ENCODE assay signal across 15 cellular contexts in genomic region chr3:56826831-56827722, GRCh38. TPM values are rescaled to one million over a fixed set of nuclear protein-coding genes. Genes with fewer than 3 reads are reported as not detected.
DNase-seq lines count a peak whose midpoint lies in the region; ATAC-seq and TF ChIP-seq lines count a peak whose summit lies in the region.
"Had no signal": no experiment of that assay in that cellular context is flagged by ENCODE, and none has a peak within 500 bp of the region (broad histone marks: within the 10 kb centered on the region; RNA-seq: fewer than 3 reads in every experiment).

No MANE protein-coding gene starts in this region.

- no peaks in the 10 kb centered on the region for H4K20me1 ChIP-seq in BLaER1 treated with 17β-estradiol and CSF1 and Interleukin-3, amounts not matched to agents 10 nM and 100 nM
- H4K20me1 ChIP-seq in PC-3 (ENCODE audit: low read length): no peaks in the 10 kb centered on the region

- H3K36me3 ChIP-seq in BLaER1 treated with 17β-estradiol and CSF1 and Interleukin-3, amounts not matched to agents 10 nM and 100 nM: no peaks in the 10 kb centered on the region
- H3K36me3 ChIP-seq in PC-3 (ENCODE audit: low read depth, low read length) (no peaks in the 10 kb centered on the region), prostate gland (no peaks in the 10 kb centered on the region)
- H3K36me3 ChIP-seq: colonic mucosa, left ventricle myocardium inferior, SJSA1 had no signal

- H3K27me3 Mint-ChIP-seq in CD14-positive monocyte (ENCODE audit: low read depth in 3 of 3): peaks cover 13 to 14% (median 14%) of the 10 kb centered on the region in 3 donors

- no peak overlapping the region for H3K4me3 ChIP-seq in BLaER1 treated with 17β-estradiol and CSF1 and Interleukin-3, amounts not matched to agents 10 nM and 100 nM
- H3K4me3 ChIP-seq in PC-3 (ENCODE audit: low read length) (no peak overlapping the region), choroid plexus epithelial cell (ENCODE audit: low read depth, low read length) (no peak overlapping the region), prostate gland (no peak overlapping the region)
- H3K4me3 ChIP-seq: colonic mucosa, left ventricle myocardium inferior, SJSA1 had no signal

- peaks cover 0 to 82% (median 0%) of the 10 kb centered on the region in 11 experiments; a peak in 9 of 22 replicates for H3K27me3 ChIP-seq in BLaER1 treated with 17β-estradiol and CSF1 and Interleukin-3, amounts not matched to agents 10 nM and 100 nM
- H3K27me3 ChIP-seq in PC-3 (ENCODE audit: low read length): no peaks in the 10 kb centered on the region
- no peaks in the 10 kb centered on the region for H3K27me3 ChIP-seq in prostate gland (replicated peaks; ENCODE audit: insufficient read depth)
- H3K27me3 ChIP-seq: colonic mucosa, SJSA1 had no signal

- no peaks in the 10 kb centered on the region for H3K9me3 Mint-ChIP-seq in CD14-positive monocyte
- H3K9me3 Mint-ChIP-seq: nephron progenitor cell had no signal

- H2AFZ ChIP-seq in PC-3 (ENCODE audit: low read length): no peak overlapping the region

- no peak overlapping the region for H3K27ac Mint-ChIP-seq in CD14-positive monocyte
- H3K27ac Mint-ChIP-seq: nephron progenitor cell had no signal

- 91% methylated on average over 5 of the region's 5 CpGs for WGBS in prostate gland

- H3K4me3 Mint-ChIP-seq in CD14-positive monocyte: no peak overlapping the region
- H3K4me3 Mint-ChIP-seq: nephron progenitor cell had no signal

- H3K27ac ChIP-seq in BLaER1 treated with 17β-estradiol and CSF1 and Interleukin-3, amounts not matched to agents 10 nM and 100 nM: no peak overlapping the region
- no peak overlapping the region for H3K27ac ChIP-seq in PC-3 (ENCODE audit: low read length)
- no peak overlapping the region for H3K27ac ChIP-seq in prostate gland
- H3K27ac ChIP-seq: colonic mucosa, left ventricle myocardium inferior, SJSA1 had no signal

- DNase-seq in HCEC 1CT (peak; percentile 41), PC-3 (peak; percentile 43), choroid plexus epithelial cell (ENCODE audit: low read depth) (peak; percentile 38), CD14-positive monocyte (ENCODE audit: low spot score) (no peak), head of caudate nucleus (no peak), prostate gland (ENCODE audit: low spot score) (no peak)
- DNase-seq: colonic mucosa; left ventricle myocardium inferior; NCI-H1930; nephron progenitor cell; retina; stimulated activated CD4-positive, alpha-beta T cell treated with anti-CD3 and anti-CD28 coated beads, Interleukin-4, amount 100 ng/mL, for 1 hour had no signal

- BruUV-seq in PC-3 (replicated peaks; lab: Mats Ljungman, UMichigan): no TSS peak

- H3K9ac ChIP-seq in BLaER1 treated with 17β-estradiol and CSF1 and Interleukin-3, amounts not matched to agents 10 nM and 100 nM: no peak overlapping the region
- no peak overlapping the region for H3K9ac ChIP-seq in PC-3 (ENCODE audit: low read length)

- H3K9me3 ChIP-seq in BLaER1 treated with 17β-estradiol and CSF1 and Interleukin-3, amounts not matched to agents 10 nM and 100 nM (replicated peaks in 1 of 11): no peaks in the 10 kb centered on the region
- H3K9me3 ChIP-seq in PC-3 (ENCODE audit: low read length): no peaks in the 10 kb centered on the region
- no peaks in the 10 kb centered on the region for H3K9me3 ChIP-seq in prostate gland
- H3K9me3 ChIP-seq: colonic mucosa, left ventricle myocardium inferior, SJSA1 had no signal

- no peaks in the 10 kb centered on the region for H3K9me2 ChIP-seq in PC-3 (replicated peaks; ENCODE audit: low read length)

- peaks cover 18% of the 10 kb centered on the region for H3K4me1 Mint-ChIP-seq in CD14-positive monocyte

- H3K4me1 ChIP-seq in BLaER1 treated with 17β-estradiol and CSF1 and Interleukin-3, amounts not matched to agents 10 nM and 100 nM: peaks cover 0 to 34% (median 13%) of the 10 kb centered on the region in 10 experiments; a peak in 13 of 20 replicates
- H3K4me1 ChIP-seq in PC-3 (ENCODE audit: insufficient read depth, low read length): no peaks in the 10 kb centered on the region
- H3K4me1 ChIP-seq in prostate gland (replicated peaks): no peaks in the 10 kb centered on the region
- H3K4me1 ChIP-seq: colonic mucosa, SJSA1 had no signal

- no peaks in the 10 kb centered on the region for H3F3A ChIP-seq in PC-3 (ENCODE audit: low read length, unreplicated experiment)

- H3K79me2 ChIP-seq in PC-3 (ENCODE audit: low read length): no peaks in the 10 kb centered on the region

- peak overlapping the region in 7 of 11 experiments; percentile 30 to 87 (median 81); a peak in 13 of 22 replicates for H3K4me2 ChIP-seq in BLaER1 treated with 17β-estradiol and CSF1 and Interleukin-3, amounts not matched to agents 10 nM and 100 nM
- no peak overlapping the region for H3K4me2 ChIP-seq in PC-3 (ENCODE audit: low read length)

- ATAC-seq in PC-3 (no peak; the same call in 1 of the 2 replicates), GM18909 (IDR thresholded peaks at IDR 0.05; ENCODE audit: poor library complexity, unreplicated experiment) (no peak)

- no peak for TF ChIP-seq POLR2A in prostate gland (IDR thresholded peaks at IDR 0.05)

- POLR2A ChIA-PET in PC-3 (lab: Charles Lee; ENCODE audit: unreplicated experiment): no interaction called here

- intact Hi-C loops in PC-3 (cut with micrococcal nuclease) (no loop called here), CD14-positive monocyte (cut with micrococcal nuclease) (no loop called here), head of caudate nucleus (cut with DNase I) (no loop called here), prostate gland (cut with DNase I) (no loop called here)

- H3K36me3 Mint-ChIP-seq in CD14-positive monocyte: peaks cover 0 to 8% of the 10 kb centered on the region in 2 donors

- CTCF ChIA-PET in PC-3 (lab: Charles Lee): no interaction called here

- no peak for TF ChIP-seq CTCF in PC-3 (conservative IDR thresholded peaks at IDR 0.05; ENCODE audit: low read depth, low read length)
- no peak for TF ChIP-seq CTCF in choroid plexus epithelial cell (conservative IDR thresholded peaks at IDR 0.05; ENCODE audit: low read depth, low read length)
- no peak for TF ChIP-seq CTCF in CD14-positive monocyte (IDR thresholded peaks at IDR 0.05)
- TF ChIP-seq CTCF in prostate gland (IDR thresholded peaks at IDR 0.05): no peak

RNA-seq across cellular contexts. Expression of gene ARHGEF3, which starts 25.3 kb away (rescaled TPM):
- 8.7 and 12.6 TPM in 2 replicates for total RNA-seq in PC-3 (2014; rRNA removed)
- polyA plus RNA-seq in CD14-positive monocyte: 10 to 100 TPM; 22.6 to 29.5 TPM
- total RNA-seq in prostate gland: 10 to 100 TPM; 21.6 to 59.4 TPM

Comparison
In these comparisons a context has a peak if more than half of its experiments do, and no peak if none do; other contexts are left out.
1. DNase-seq: peak in HCEC 1CT (single experiment), PC-3 (single experiment) and choroid plexus epithelial cell (single experiment); none in CD14-positive monocyte (single experiment), head of caudate nucleus (0 of 42) and prostate gland (single experiment).